In the genomic region with DNA sequence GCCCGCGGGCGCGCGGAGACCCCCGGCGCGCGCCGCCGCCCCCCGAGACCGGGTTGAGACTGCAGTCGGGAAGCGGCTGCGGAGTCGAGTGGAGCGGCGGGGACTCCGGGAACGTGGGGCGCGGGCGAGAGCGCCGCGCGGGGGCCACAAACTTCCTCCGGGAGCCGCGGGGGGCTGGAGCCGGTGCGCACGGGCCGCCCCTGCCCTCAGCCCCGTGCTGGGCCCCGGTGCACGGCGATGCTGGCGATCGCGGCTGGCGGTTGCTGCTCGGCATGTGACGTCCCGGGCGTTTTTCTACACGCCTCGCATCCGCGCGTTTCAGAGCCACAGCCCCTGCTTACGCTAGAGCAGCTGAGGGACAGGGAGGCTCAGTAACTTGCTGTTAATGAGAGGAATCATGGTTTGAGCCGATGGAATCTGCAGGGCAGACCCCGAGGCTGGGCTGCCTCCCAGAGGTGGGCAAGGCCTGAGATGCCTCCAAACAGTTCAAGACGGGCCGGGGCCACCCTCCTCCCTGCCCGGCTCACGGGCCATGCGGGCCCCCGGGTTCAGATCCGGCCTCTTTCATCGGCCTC, we compare ENCODE assay signal across 1 cellular context.
TF ChIP-seq lines count a peak whose summit lies in the region.

No MANE protein-coding gene starts in this region.

TF ChIP-seq in A549, 52 proteins besides CTCF, POLR2A, EP300 and RAD21 (continued from another document):
- no peak for TF ChIP-seq RARB (CRISPR knock-in tag; IDR thresholded peaks at IDR 0.05)
- no peak for TF ChIP-seq KDM1A (IDR thresholded peaks at IDR 0.05; ENCODE audit: low read depth)
- TF ChIP-seq ZC3H11A (IDR thresholded peaks at IDR 0.05): no peak
- no peak for TF ChIP-seq RFX5 (IDR thresholded peaks at IDR 0.05)
- TF ChIP-seq HDAC2 (IDR thresholded peaks at IDR 0.05): no peak
- no peak for TF ChIP-seq MAZ (IDR thresholded peaks at IDR 0.05; ENCODE audit: borderline replicate concordance, low read depth, low read length)
- no peak for TF ChIP-seq CBX8 (IDR thresholded peaks at IDR 0.05)
- no peak for TF ChIP-seq RCOR1 (IDR thresholded peaks at IDR 0.05; ENCODE audit: low read depth, low read length)
- no peak for TF ChIP-seq RNF2 (IDR thresholded peaks at IDR 0.05; ENCODE audit: borderline replicate concordance, low read depth)
- TF ChIP-seq, protein P1, sequence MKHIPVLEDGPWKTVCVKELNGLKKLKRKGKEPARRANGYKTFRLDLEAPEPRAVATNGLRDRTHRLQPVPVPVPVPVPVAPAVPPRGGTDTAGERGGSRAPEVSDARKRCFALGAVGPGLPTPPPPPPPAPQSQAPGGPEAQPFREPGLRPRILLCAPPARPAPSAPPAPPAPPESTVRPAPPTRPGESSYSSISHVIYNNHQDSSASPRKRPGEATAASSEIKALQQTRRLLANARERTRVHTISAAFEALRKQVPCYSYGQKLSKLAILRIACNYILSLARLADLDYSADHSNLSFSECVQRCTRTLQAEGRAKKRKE (CRISPR knock-in tag; IDR thresholded peaks at IDR 0.05; ENCODE audit: low read depth): no peak
- TF ChIP-seq GATA3 (IDR thresholded peaks at IDR 0.05; ENCODE audit: borderline replicate concordance): no peak
- no peak for TF ChIP-seq ZNF302 (CRISPR knock-in tag; IDR thresholded peaks at IDR 0.05)
TF ChIP-seq in A549: peak in this region for 0.
